Comparison of ENCODE assay signal across 8 cellular contexts in the genomic region with DNA sequence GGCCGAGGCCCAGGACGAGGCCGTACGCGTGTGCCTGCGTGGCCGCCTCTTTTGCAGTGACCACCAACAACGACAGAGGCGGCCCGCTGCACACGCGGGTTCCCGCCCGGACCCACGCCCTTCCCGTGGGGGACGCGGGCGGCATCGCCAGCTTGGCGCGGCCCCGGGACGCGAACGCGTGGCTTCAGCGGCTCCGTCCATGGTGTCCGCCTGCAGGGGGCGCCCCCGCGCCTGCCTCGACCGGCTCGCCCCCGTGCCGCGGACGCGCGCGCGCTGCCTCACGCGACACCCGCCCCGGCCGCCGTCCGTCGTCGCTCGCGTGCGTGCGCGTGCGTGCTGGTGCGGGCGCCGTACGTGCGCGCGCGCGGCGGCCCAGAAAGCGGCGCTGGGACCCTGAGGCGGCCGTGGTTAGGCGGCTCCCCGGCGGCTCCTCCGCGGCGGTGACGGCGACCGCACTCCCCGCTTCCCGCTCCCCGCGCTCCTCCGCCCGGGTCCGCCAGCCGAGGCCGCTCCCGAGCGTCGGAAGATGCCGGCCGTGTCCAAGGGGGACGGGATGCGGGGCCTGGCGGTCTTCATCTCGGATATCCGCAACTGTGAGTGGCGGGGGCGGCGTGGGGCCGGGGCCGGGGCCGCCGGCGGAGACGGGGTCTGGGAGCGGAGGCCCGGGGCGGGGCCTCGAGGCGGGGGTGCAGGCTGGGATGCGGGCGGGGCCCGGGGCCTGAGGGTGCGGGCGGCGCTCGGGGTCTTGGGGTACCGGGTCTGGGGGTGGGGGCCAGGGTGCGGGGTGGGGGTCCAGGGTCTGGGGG. TPM values are rescaled to one million over a fixed set of nuclear protein-coding genes. Genes with fewer than 3 reads are reported as not detected.
A peak's percentile ranks its signal among the peaks of the same experiment; 100 is the strongest.
DNase-seq lines count a peak whose midpoint lies in the region; ATAC-seq, FAIRE-seq and TF ChIP-seq lines count a peak whose summit lies in the region.

TSS of gene AP2A2 (plus strand) at position 375 of the 806 bp plus-strand sequence. CDS start at position 527, 152 bp downstream.

- no peaks in the 10 kb centered on the region for H3K27me3 Mint-ChIP-seq in central memory CD8-positive, alpha-beta T cell

- no peaks in the 10 kb centered on the region for H3K9me3 Mint-ChIP-seq in central memory CD8-positive, alpha-beta T cell

- DNase-seq in NCI-H2196 (lab: John Stamatoyannopoulos, UW; ENCODE audit: unreplicated experiment) (peak; percentile 94), kidney (peak; percentile 96)
- peak; percentile 84 to 88 for DNase-seq in central memory CD8-positive, alpha-beta T cell (ENCODE audit: low spot score in 2 of 2)
- DNase-seq in stimulated activated CD4-positive, alpha-beta T cell treated with anti-CD3 and anti-CD28 coated beads, Interleukin-15, amount 100 ng/mL, for 1 hour (ENCODE audit: low read depth in 1 of 2, low spot score in 1 of 2) = peak; percentile 87 to 93

- peaks cover 20 to 24% of the 10 kb centered on the region in 2 donors for H3K4me1 ChIP-seq in kidney (ENCODE audit: control insufficient read depth in 1 of 2, insufficient read depth in 1 of 2, low read depth in 1 of 2, low read length in 2 of 2)

- H3K4me3 ChIP-seq in kidney (ENCODE audit: low read length in 2 of 2) = peak within 1 kb of the TSS; percentile 75 to 79

- TF ChIP-seq CTCF in 22Rv1 (IDR thresholded peaks at IDR 0.05) (peak; percentile 95), kidney (IDR thresholded peaks at IDR 0.05; ENCODE audit: borderline replicate concordance, extremely low read depth, insufficient read depth) (peak; percentile 90)

- H3K9me3 ChIP-seq in kidney (ENCODE audit: control insufficient read depth in 1 of 2, low read length in 2 of 2) = no peaks in the 10 kb centered on the region

- H3K27ac Mint-ChIP-seq in central memory CD8-positive, alpha-beta T cell (ENCODE audit: low read depth) = peak within 1 kb of the TSS; percentile 70

- H3K36me3 Mint-ChIP-seq in central memory CD8-positive, alpha-beta T cell (ENCODE audit: insufficient read depth) = peaks cover 20% of the 10 kb centered on the region

- ATAC-seq in GM18498 (IDR thresholded peaks at IDR 0.05; ENCODE audit: unreplicated experiment) (peak; percentile 79), HG03039 (IDR thresholded peaks at IDR 0.05; ENCODE audit: unreplicated experiment) (peak; percentile 63)
- ATAC-seq in activated CD4-positive, CD25-positive, alpha-beta regulatory T cell treated with anti-CD3 and anti-CD28 coated beads, Interleukin-2, amount 50 U/mL, for 24 hours = peak; percentile 83 to 87
- peak; percentile 75 for ATAC-seq in central memory CD8-positive, alpha-beta T cell (replicated peaks; ENCODE audit: extremely low read depth, poor library complexity, severe bottlenecking)

- FAIRE-seq in kidney (lab: Jason Lieb, UNC) = no peak

- no peaks in the 10 kb centered on the region for H3K36me3 ChIP-seq in kidney (ENCODE audit: control insufficient read depth in 1 of 2, insufficient read depth in 2 of 2, low read length in 2 of 2)

- peaks cover 30% of the 10 kb centered on the region for H3K4me1 Mint-ChIP-seq in central memory CD8-positive, alpha-beta T cell

- H3K9ac ChIP-seq in kidney (ENCODE audit: low read length in 2 of 2) = peak within 1 kb of the TSS; percentile 68 to 74

- peak within 1 kb of the TSS; percentile 80 for H3K4me3 Mint-ChIP-seq in central memory CD8-positive, alpha-beta T cell

- intact Hi-C loops in kidney (cut with DNase I) = no loop called here

- H3K27ac ChIP-seq in 22Rv1 = peak within 1 kb of the TSS; percentile 63
- H3K27ac ChIP-seq in kidney (ENCODE audit: low read depth in 2 of 2, low read length in 2 of 2) = peak within 1 kb of the TSS; percentile 67 to 82

RNA-seq across cellular contexts. Expression of gene AP2A2, which starts in this region (rescaled TPM):
- total RNA-seq in kidney = 144 TPM
- 76.5 TPM for polyA plus RNA-seq in kidney (ENCODE audit: insufficient read depth, low read depth, low replicate concordance)

Comparison
In these comparisons a context has a peak if more than half of its experiments do, and no peak if none do; other contexts are left out.
1. Peak in every context shown above with its lines: DNase-seq, ATAC-seq, H3K4me3 ChIP-seq and H3K27ac ChIP-seq.